ENCODE assay signal across 9 cellular contexts in genomic region chr2:109218087-109218791, GRCh38.
DNase-seq lines count a peak whose midpoint lies in the region; ATAC-seq, FAIRE-seq and TF ChIP-seq lines count a peak whose summit lies in the region.
"Had no signal": no experiment of that assay in that cellular context is flagged by ENCODE, and none has a peak within 500 bp of the region (broad histone marks: within the 10 kb centered on the region; RNA-seq: fewer than 3 reads in every experiment).

No MANE protein-coding gene starts in this region.

- peaks cover 60% of the 10 kb centered on the region for H3F3A ChIP-seq in MM.1S (ENCODE audit: insufficient read depth, low read length)

- H4K8ac ChIP-seq in trophoblast cell (ENCODE audit: low read depth, low read length) = no peak overlapping the region

- DNase-seq in GM19239 (ENCODE audit: insufficient read length, low spot score) = peak; percentile 41
- DNase-seq in MM.1S = peak; percentile 95
- DNase-seq in left ventricle myocardium superior = no peak
- DNase-seq in stimulated activated CD4-positive, alpha-beta T cell treated with anti-CD3 and anti-CD28 coated beads, Interleukin-1b, Interleukin-23, amount 100 ng/mL, for 48 hours = no peak
- DNase-seq in endodermal cell = no peak
- no peak for DNase-seq in trophoblast cell

- H3K79me1 ChIP-seq in trophoblast cell (ENCODE audit: low read length) = no peaks in the 10 kb centered on the region

- no peak for TF ChIP-seq CTCF in MM.1S (IDR thresholded peaks at IDR 0.05; ENCODE audit: low read length)
- no peak for TF ChIP-seq CTCF in endodermal cell (conservative IDR thresholded peaks at IDR 0.05)

- peaks cover 9% of the 10 kb centered on the region for H3K27me3 Mint-ChIP-seq in endodermal cell (ENCODE audit: insufficient read depth)

- no peak overlapping the region for H2AFZ ChIP-seq in MM.1S (ENCODE audit: low read length)
- H2AFZ ChIP-seq in trophoblast cell (ENCODE audit: insufficient read depth, low read length, poor library complexity) = no peak overlapping the region

- peak overlapping the region; percentile 88 to 99 (median 95) for H3K4me2 ChIP-seq in BLaER1 treated with 17β-estradiol and CSF1 and Interleukin-3, amounts not matched to agents 10 nM and 100 nM
- H3K4me2 ChIP-seq in MM.1S (ENCODE audit: low read depth, low read length) = peak overlapping the region; percentile 93
- no peak overlapping the region for H3K4me2 ChIP-seq in trophoblast cell (ENCODE audit: low read length)

- H3K4me1 Mint-ChIP-seq in endodermal cell = peaks cover 6% of the 10 kb centered on the region

- H3K18ac ChIP-seq in trophoblast cell (ENCODE audit: low read length) = no peak overlapping the region

- no peak overlapping the region for H4K91ac ChIP-seq in trophoblast cell (ENCODE audit: low read depth, low read length)

- peaks cover 0 to 9% (median 0%) of the 10 kb centered on the region in 11 experiments; a peak in 2 of 22 replicates for H3K36me3 ChIP-seq in BLaER1 treated with 17β-estradiol and CSF1 and Interleukin-3, amounts not matched to agents 10 nM and 100 nM
- no peaks in the 10 kb centered on the region for H3K36me3 ChIP-seq in MM.1S (replicated peaks; ENCODE audit: insufficient read depth, low read length)
- H3K36me3 ChIP-seq in endodermal cell (ENCODE audit: control insufficient read depth, insufficient read depth, low read length) = no peaks in the 10 kb centered on the region
- H3K36me3 ChIP-seq in trophoblast cell (ENCODE audit: control insufficient read depth in 1 of 2, insufficient read depth in 2 of 2, low read length in 2 of 2) = no peaks in the 10 kb centered on the region

- peaks cover 0 to 14% (median 0%) of the 10 kb centered on the region in 11 experiments; a peak in 8 of 22 replicates for H3K27me3 ChIP-seq in BLaER1 treated with 17β-estradiol and CSF1 and Interleukin-3, amounts not matched to agents 10 nM and 100 nM
- H3K27me3 ChIP-seq in MM.1S (replicated peaks; ENCODE audit: insufficient read depth, low read length) (no peaks in the 10 kb centered on the region), endodermal cell (ENCODE audit: control insufficient read depth, insufficient read depth, low read length, poor library complexity, severe bottlenecking) (no peaks in the 10 kb centered on the region), trophoblast cell (ENCODE audit: insufficient read depth, low read length) (no peaks in the 10 kb centered on the region)

- no peak overlapping the region for H3K14ac ChIP-seq in trophoblast cell (ENCODE audit: low read length)

- H3K4ac ChIP-seq in trophoblast cell (ENCODE audit: low read depth, low read length) = no peak overlapping the region

- no peak overlapping the region for H3K23ac ChIP-seq in trophoblast cell (ENCODE audit: low read length)

- peaks cover 0 to 26% (median 4%) of the 10 kb centered on the region in 11 experiments; a peak in 12 of 22 replicates for H4K20me1 ChIP-seq in BLaER1 treated with 17β-estradiol and CSF1 and Interleukin-3, amounts not matched to agents 10 nM and 100 nM
- H4K20me1 ChIP-seq in MM.1S (ENCODE audit: insufficient read depth, low read length) = no peaks in the 10 kb centered on the region

- no peaks in the 10 kb centered on the region for H3K36me3 Mint-ChIP-seq in endodermal cell (ENCODE audit: low read depth)

- FAIRE-seq in GM19239 (lab: Jason Lieb, UNC) = peak; percentile 95

- intact Hi-C loops in left ventricle myocardium superior (cut with micrococcal nuclease) = no loop called here

- H2AK5ac ChIP-seq in trophoblast cell (ENCODE audit: low read length) = no peak overlapping the region

- no peak overlapping the region for H2BK12ac ChIP-seq in trophoblast cell (ENCODE audit: low read length)

- H3K79me2 ChIP-seq in MM.1S (ENCODE audit: low read length) (peaks cover 59% of the 10 kb centered on the region), trophoblast cell (ENCODE audit: control insufficient read depth, insufficient read depth, low read length, poor library complexity) (no peaks in the 10 kb centered on the region)

- H4K12ac ChIP-seq in trophoblast cell (ENCODE audit: low read depth, low read length) = no peak overlapping the region

- peak overlapping the region; percentile 67 to 77 (median 73) for H3K9ac ChIP-seq in BLaER1 treated with 17β-estradiol and CSF1 and Interleukin-3, amounts not matched to agents 10 nM and 100 nM
- H3K9ac ChIP-seq in MM.1S (ENCODE audit: low read length) = peak overlapping the region; percentile 72
- no peak overlapping the region for H3K9ac ChIP-seq in endodermal cell (ENCODE audit: extremely low read depth, low read length, poor library complexity, severe bottlenecking)
- no peak overlapping the region for H3K9ac ChIP-seq in trophoblast cell (ENCODE audit: low read length)

- H2BK5ac ChIP-seq in trophoblast cell (ENCODE audit: low read depth, low read length, poor library complexity) = no peak overlapping the region

- peak; percentile 20 for ATAC-seq in left ventricle myocardium superior
- no peak for ATAC-seq in HG02623 (IDR thresholded peaks at IDR 0.05; ENCODE audit: unreplicated experiment)

- no peak overlapping the region for H3K4me3 Mint-ChIP-seq in endodermal cell
- H3K4me3 Mint-ChIP-seq: dendritic cell treated with granulocyte-macrophage colony-stimulating factor and Interleukin-4, amounts not matched to agents 40 ng/mL and 50 ng/mL, for 4 days had no signal

- H3K9me2 ChIP-seq in MM.1S (replicated peaks; ENCODE audit: insufficient read depth, low read length) = no peaks in the 10 kb centered on the region

- WGBS in endodermal cell (ENCODE audit: insufficient coverage in 1 of 2, insufficient read length in 1 of 2), 2 experiments = 86 to 91% methylated on average over 2 to 6 of the region's 6 CpGs
- no CpG with 5 or more reads among the region's 6 CpGs for WGBS in trophoblast cell (ENCODE audit: extremely low coverage, insufficient coverage, insufficient read length)

- H3K27ac Mint-ChIP-seq in endodermal cell = no peak overlapping the region
- H3K27ac Mint-ChIP-seq: dendritic cell treated with granulocyte-macrophage colony-stimulating factor and Interleukin-4, amounts not matched to agents 40 ng/mL and 50 ng/mL, for 4 days had no signal

- H3K9me3 ChIP-seq in BLaER1 treated with 17β-estradiol and CSF1 and Interleukin-3, amounts not matched to agents 10 nM and 100 nM (replicated peaks in 1 of 11) = no peaks in the 10 kb centered on the region
- H3K9me3 ChIP-seq in MM.1S (replicated peaks; ENCODE audit: insufficient read depth, low read length) = no peaks in the 10 kb centered on the region
- no peaks in the 10 kb centered on the region for H3K9me3 ChIP-seq in endodermal cell (ENCODE audit: control insufficient read depth, low read length)
- no peaks in the 10 kb centered on the region for H3K9me3 ChIP-seq in trophoblast cell (ENCODE audit: insufficient read depth, low read depth, low read length)

- no peak overlapping the region for H2BK120ac ChIP-seq in trophoblast cell (ENCODE audit: insufficient read depth, low read length, poor library complexity)

- H3K4me1 ChIP-seq in BLaER1 treated with 17β-estradiol and CSF1 and Interleukin-3, amounts not matched to agents 10 nM and 100 nM = peaks cover 85 to 100% (median 97%) of the 10 kb centered on the region in 10 experiments
- H3K4me1 ChIP-seq in MM.1S (ENCODE audit: low read length) (peaks cover 94% of the 10 kb centered on the region), endodermal cell (ENCODE audit: control insufficient read depth, insufficient read depth, low read length) (no peaks in the 10 kb centered on the region), trophoblast cell (ENCODE audit: control insufficient read depth in 1 of 2, insufficient read depth in 2 of 2, low read length in 2 of 2) (no peaks in the 10 kb centered on the region)

- peak overlapping the region in 9 of 10 experiments; percentile 9 to 48 (median 42); a peak in 16 of 20 replicates for H3K4me3 ChIP-seq in BLaER1 treated with 17β-estradiol and CSF1 and Interleukin-3, amounts not matched to agents 10 nM and 100 nM
- peak overlapping the region; percentile 37 for H3K4me3 ChIP-seq in MM.1S (ENCODE audit: low read length)
- no peak overlapping the region for H3K4me3 ChIP-seq in endodermal cell (ENCODE audit: low read length)
- no peak overlapping the region for H3K4me3 ChIP-seq in trophoblast cell (ENCODE audit: low read depth, low read length)

- peak overlapping the region; percentile 74 to 90 (median 85) for H3K27ac ChIP-seq in BLaER1 treated with 17β-estradiol and CSF1 and Interleukin-3, amounts not matched to agents 10 nM and 100 nM
- peak overlapping the region; percentile 98 for H3K27ac ChIP-seq in MM.1S (ENCODE audit: low read length)
- H3K27ac ChIP-seq in endodermal cell (ENCODE audit: low read depth, low read length) = no peak overlapping the region
- H3K27ac ChIP-seq in trophoblast cell (ENCODE audit: low read depth, low read length) = no peak overlapping the region

- no peaks in the 10 kb centered on the region for H3K9me3 Mint-ChIP-seq in endodermal cell
- H3K9me3 Mint-ChIP-seq: dendritic cell treated with granulocyte-macrophage colony-stimulating factor and Interleukin-4, amounts not matched to agents 40 ng/mL and 50 ng/mL, for 4 days had no signal

Comparison
In these comparisons a context has a peak if more than half of its experiments do, and no peak if none do; other contexts are left out.
1. H3K27ac ChIP-seq: peak in BLaER1 treated with 17β-estradiol and CSF1 and Interleukin-3, amounts not matched to agents 10 nM and 100 nM (11 of 11) and MM.1S (single experiment); none in endodermal cell (single experiment) and trophoblast cell (single experiment).
2. H3K4me3 ChIP-seq: peak in BLaER1 treated with 17β-estradiol and CSF1 and Interleukin-3, amounts not matched to agents 10 nM and 100 nM (9 of 10) and MM.1S (single experiment); none in endodermal cell (single experiment) and trophoblast cell (single experiment).
3. H3K9ac ChIP-seq: peak in BLaER1 treated with 17β-estradiol and CSF1 and Interleukin-3, amounts not matched to agents 10 nM and 100 nM (11 of 11) and MM.1S (single experiment); none in endodermal cell (single experiment) and trophoblast cell (single experiment).
4. DNase-seq: peak in GM19239 (single experiment) and MM.1S (single experiment); none in left ventricle myocardium superior (single experiment), stimulated activated CD4-positive, alpha-beta T cell treated with anti-CD3 and anti-CD28 coated beads, Interleukin-1b, Interleukin-23, amount 100 ng/mL, for 48 hours (single experiment), endodermal cell (single experiment) and trophoblast cell (0 of 2).